In genomic region chr11:124307093-124307492, GRCh38 we compare ENCODE assay signal across 2 cellular contexts.
TF ChIP-seq lines count a peak whose summit lies in the region.

No MANE protein-coding gene starts in this region.

TF ChIP-seq in liver, 16 proteins besides CTCF, POLR2A, EP300 and RAD21:
- TF ChIP-seq JUND (IDR thresholded peaks at IDR 0.05) (peak in 1 of 2 donors; percentile 49), ATF3 (IDR thresholded peaks at IDR 0.05) (no peak), SP1 (IDR thresholded peaks at IDR 0.05) (no peak), NR2F2 (IDR thresholded peaks at IDR 0.05) (no peak), MAX (IDR thresholded peaks at IDR 0.05) (peak; percentile 19), EGR1 (IDR thresholded peaks at IDR 0.05; ENCODE audit: low read depth in 2 of 2) (no peak), FOXA2 (IDR thresholded peaks at IDR 0.05) (no peak), TAF1 (conservative IDR thresholded peaks at IDR 0.05) (no peak), FOXA1 (IDR thresholded peaks at IDR 0.05) (no peak), RXRA (IDR thresholded peaks at IDR 0.05) (peak in 1 of 2 donors; percentile 47), YY1 (IDR thresholded peaks at IDR 0.05) (no peak), ZBTB33 (IDR thresholded peaks at IDR 0.05) (no peak), HNF4G (IDR thresholded peaks at IDR 0.05) (no peak), GABPA (IDR thresholded peaks at IDR 0.05 in 1 of 2, conservative IDR thresholded peaks at IDR 0.05 in 1 of 2) (no peak), REST (IDR thresholded peaks at IDR 0.05) (no peak), HNF4A (conservative IDR thresholded peaks at IDR 0.05) (peak; percentile 25 to 79)

TF ChIP-seq in HepG2, 621 proteins besides CTCF, POLR2A, EP300 and RAD21:
- TF ChIP-seq ZNF343 (CRISPR knock-in tag; IDR thresholded peaks at IDR 0.05) (no peak), ARID2 (CRISPR knock-in tag; IDR thresholded peaks at IDR 0.05; ENCODE audit: borderline replicate concordance) (no peak), SIN3B (IDR thresholded peaks at IDR 0.05; ENCODE audit: low read length) (no peak), ZNF672 (CRISPR knock-in tag; IDR thresholded peaks at IDR 0.05) (no peak), MTF1 (CRISPR knock-in tag; IDR thresholded peaks at IDR 0.05) (no peak), STAT5B (CRISPR knock-in tag; IDR thresholded peaks at IDR 0.05) (no peak), FOXJ3 (CRISPR knock-in tag; IDR thresholded peaks at IDR 0.05; ENCODE audit: borderline replicate concordance) (no peak), TAF15 (IDR thresholded peaks at IDR 0.05; ENCODE audit: low read depth, low read length, poor library complexity, severe bottlenecking) (no peak), ZNF24 (IDR thresholded peaks at IDR 0.05) (no peak)
